Comparison of ENCODE assay signal across 11 cellular contexts in the genomic region with DNA sequence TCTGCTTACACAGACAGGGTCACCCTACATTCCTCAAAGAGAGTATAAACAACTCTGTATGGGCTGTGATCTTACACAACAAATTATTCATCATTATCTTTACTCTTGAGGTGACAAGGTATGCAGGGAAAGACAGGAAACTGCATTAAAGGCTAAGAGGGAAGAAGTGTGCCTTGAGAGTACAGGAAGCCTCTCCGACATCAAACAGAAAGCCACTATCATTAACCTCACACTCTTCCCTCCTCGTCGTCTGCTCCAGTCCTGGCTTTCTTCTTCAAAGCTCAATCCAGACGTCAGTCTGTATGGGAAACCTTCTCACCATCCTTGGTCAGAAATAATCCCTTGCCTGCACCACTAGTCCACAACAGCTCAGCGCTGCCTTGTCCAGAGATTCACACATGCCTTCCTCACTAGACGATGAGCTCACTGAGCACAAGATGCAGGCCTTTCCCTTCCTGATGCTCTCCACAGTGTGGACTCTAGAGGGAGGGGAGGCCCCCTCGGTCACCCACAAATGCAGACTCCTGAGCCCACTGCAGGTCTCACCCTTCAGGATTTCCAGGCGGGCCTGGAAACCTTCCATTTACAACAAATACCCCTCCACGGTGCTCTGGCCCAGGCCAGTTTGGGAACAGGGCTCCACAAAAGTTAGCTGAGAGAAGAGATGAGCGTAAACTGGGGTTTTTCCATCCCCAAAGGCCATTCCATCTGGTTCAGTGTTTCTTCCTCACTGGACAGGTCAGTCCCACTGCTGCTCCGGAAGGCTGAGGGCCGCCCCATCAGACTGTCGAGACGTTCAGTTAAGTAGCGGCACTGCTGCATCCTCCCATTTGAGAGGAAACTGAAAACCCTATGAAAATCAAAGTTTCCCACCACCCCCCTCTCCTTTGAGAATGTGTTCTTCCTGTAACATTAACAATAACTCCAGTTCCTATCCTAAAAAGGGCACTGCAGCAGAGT. TPM values are rescaled to one million over a fixed set of nuclear protein-coding genes. Genes with fewer than 3 reads are reported as not detected.
DNase-seq lines count a peak whose midpoint lies in the region; ATAC-seq, FAIRE-seq and TF ChIP-seq lines count a peak whose summit lies in the region.
"Had no signal": no experiment of that assay in that cellular context is flagged by ENCODE, and none has a peak within 500 bp of the region (broad histone marks: within the 10 kb centered on the region; RNA-seq: fewer than 3 reads in every experiment).

No MANE protein-coding gene starts in this region.

- peak overlapping the region; percentile 94 to 99 (median 96) for H3K27ac Mint-ChIP-seq in CD4-positive, CD25-positive, alpha-beta regulatory T cell
- peak overlapping the region; percentile 57 to 88 (median 67) for H3K27ac Mint-ChIP-seq in nephron

- H3K27ac ChIP-seq in CD4-positive, CD25-positive, alpha-beta regulatory T cell (ENCODE audit: insufficient read depth, low read length, poor library complexity, severe bottlenecking), result peak overlapping the region; percentile 85
- H3K27ac ChIP-seq: parathyroid adenoma had no signal

- H3K27me3 ChIP-seq in CD4-positive, CD25-positive, alpha-beta regulatory T cell (ENCODE audit: control insufficient read depth, insufficient read depth, low read length), result no peaks in the 10 kb centered on the region

- peaks cover 22% of the 10 kb centered on the region for H3K36me3 Mint-ChIP-seq in CD4-positive, CD25-positive, alpha-beta regulatory T cell
- H3K36me3 Mint-ChIP-seq in nephron (ENCODE audit: low read depth), result peaks cover 34% of the 10 kb centered on the region

- no peak for TF ChIP-seq CTCF in nephron (IDR thresholded peaks at IDR 0.05; ENCODE audit: unreplicated experiment in 3 of 3)

- H3K4me3 ChIP-seq in CD4-positive, CD25-positive, alpha-beta regulatory T cell (ENCODE audit: low read depth, low read length), result peak overlapping the region; percentile 87

- peak; percentile 64 to 66 for ATAC-seq in CD4-positive, CD25-positive, alpha-beta regulatory T cell (ENCODE audit: low read depth in 2 of 2)
- ATAC-seq in GM18868 (IDR thresholded peaks at IDR 0.05; ENCODE audit: unreplicated experiment), result no peak

- FAIRE-seq in urothelium cell line (lab: Jason Lieb, UNC), result no peak
- FAIRE-seq: H54 had no signal

- DNase-seq in CD4-positive, CD25-positive, alpha-beta regulatory T cell, result peak; percentile 29 to 57 (median 51)
- DNase-seq in T-helper 22 cell (ENCODE audit: low read depth), result peak; percentile 20
- peak; percentile 24 for DNase-seq in effector CD4-positive, alpha-beta T cell
- no peak for DNase-seq in urothelium cell line (ENCODE audit: low spot score)
- no peak for DNase-seq in NCI-H2227 (lab: John Stamatoyannopoulos, UW; ENCODE audit: unreplicated experiment)
- DNase-seq in activated CD4-positive, CD25-positive, alpha-beta regulatory T cell (lab: John Stamatoyannopoulos, UW), result no peak
- DNase-seq: NCI-H1436 had no signal

- peaks cover 38 to 59% (median 45%) of the 10 kb centered on the region in 4 donors for H3K4me1 Mint-ChIP-seq in CD4-positive, CD25-positive, alpha-beta regulatory T cell
- H3K4me1 Mint-ChIP-seq in nephron, result peaks cover 28% of the 10 kb centered on the region

- H3K27me3 Mint-ChIP-seq in CD4-positive, CD25-positive, alpha-beta regulatory T cell, result no peaks in the 10 kb centered on the region
- H3K27me3 Mint-ChIP-seq in nephron (ENCODE audit: low read depth), result no peaks in the 10 kb centered on the region

- H3K4me3 Mint-ChIP-seq in CD4-positive, CD25-positive, alpha-beta regulatory T cell, result peak overlapping the region; percentile 86 to 96 (median 90)
- H3K4me3 Mint-ChIP-seq in nephron, result no peak overlapping the region

- peaks cover 56% of the 10 kb centered on the region for H3K4me1 ChIP-seq in CD4-positive, CD25-positive, alpha-beta regulatory T cell (ENCODE audit: control insufficient read depth, insufficient read depth, low read length, poor library complexity, severe bottlenecking)
- H3K4me1 ChIP-seq: parathyroid adenoma had no signal

- H3K9me3 ChIP-seq in CD4-positive, CD25-positive, alpha-beta regulatory T cell (ENCODE audit: control insufficient read depth in 2 of 2, low read length in 2 of 2), result no peaks in the 10 kb centered on the region

- no peaks in the 10 kb centered on the region for H3K9me3 Mint-ChIP-seq in CD4-positive, CD25-positive, alpha-beta regulatory T cell
- H3K9me3 Mint-ChIP-seq in nephron, result no peaks in the 10 kb centered on the region

- H3K36me3 ChIP-seq in CD4-positive, CD25-positive, alpha-beta regulatory T cell (ENCODE audit: control insufficient read depth, insufficient read depth, low read length), result peaks cover 26% of the 10 kb centered on the region

RNA-seq across cellular contexts. Expression of a gene that starts 55.9 kb away (rescaled TPM):
- total RNA-seq in CD4-positive, CD25-positive, alpha-beta regulatory T cell, result 162 TPM
- polyA plus RNA-seq in CD4-positive, CD25-positive, alpha-beta regulatory T cell, result 100 to 1,000 TPM in 3 of 4 donors, 10 to 100 TPM in 1; 83.3 to 125 (median 110) TPM

Comparison
In these comparisons a context has a peak if more than half of its experiments do, and no peak if none do; other contexts are left out.
1. DNase-seq: peak in CD4-positive, CD25-positive, alpha-beta regulatory T cell (3 of 3), T-helper 22 cell (single experiment) and effector CD4-positive, alpha-beta T cell (single experiment); none in urothelium cell line (single experiment), NCI-H2227 (single experiment) and activated CD4-positive, CD25-positive, alpha-beta regulatory T cell (0 of 4).
2. H3K4me3 Mint-ChIP-seq: peak in CD4-positive, CD25-positive, alpha-beta regulatory T cell (4 of 4); none in nephron (0 of 3).